In genomic region chr1:223748773-223749733, GRCh38 we compare ENCODE assay signal across 1 cellular context.
TF ChIP-seq lines count a peak whose summit lies in the region.

No MANE protein-coding gene starts in this region.

TF ChIP-seq in K562, 482 proteins besides CTCF, POLR2A, EP300 and RAD21 (continued from another document and continues in another):
- no peak for TF ChIP-seq RREB1 (CRISPR knock-in tag; IDR thresholded peaks at IDR 0.05)
- TF ChIP-seq ARID3B (CRISPR knock-in tag; IDR thresholded peaks at IDR 0.05; ENCODE audit: borderline replicate concordance), result no peak
- no peak for TF ChIP-seq KLF13 (tag; IDR thresholded peaks at IDR 0.05; ENCODE audit: borderline replicate concordance, low read depth)
- TF ChIP-seq WHSC1 (IDR thresholded peaks at IDR 0.05; ENCODE audit: low read length), result no peak
- no peak for TF ChIP-seq BRCA1 (IDR thresholded peaks at IDR 0.05)
- TF ChIP-seq BRCA1 (CRISPR knock-in tag; IDR thresholded peaks at IDR 0.05), result no peak
- no peak for TF ChIP-seq BDP1 (IDR thresholded peaks at IDR 0.05; ENCODE audit: insufficient read depth, insufficient read length)
- TF ChIP-seq MYNN (IDR thresholded peaks at IDR 0.05), result no peak
- no peak for TF ChIP-seq MYNN (CRISPR knock-in tag; IDR thresholded peaks at IDR 0.05)
- TF ChIP-seq NCOA4 (IDR thresholded peaks at IDR 0.05; ENCODE audit: partially characterized antibody), result no peak
- TF ChIP-seq MLLT1 (IDR thresholded peaks at IDR 0.05), result peak in 1 of 2 experiments; percentile 42; a peak in 1 of 4 replicates
- TF ChIP-seq ZNF431 (CRISPR knock-in tag; IDR thresholded peaks at IDR 0.05), result no peak
- TF ChIP-seq HDAC8 (tag; IDR thresholded peaks at IDR 0.05), result no peak
- TF ChIP-seq THRA (IDR thresholded peaks at IDR 0.05), result no peak
- TF ChIP-seq THRAP3 (IDR thresholded peaks at IDR 0.05; ENCODE audit: borderline replicate concordance), result no peak
- TF ChIP-seq TEAD2 (tag; IDR thresholded peaks at IDR 0.05), result no peak
- no peak for TF ChIP-seq ZNF444 (CRISPR knock-in tag; IDR thresholded peaks at IDR 0.05)
- TF ChIP-seq RFX7 (CRISPR knock-in tag; IDR thresholded peaks at IDR 0.05), result no peak
- TF ChIP-seq ZBTB1 (CRISPR knock-in tag; IDR thresholded peaks at IDR 0.05; ENCODE audit: borderline replicate concordance, low read depth), result no peak
- TF ChIP-seq PRMT5 (CRISPR knock-in tag; IDR thresholded peaks at IDR 0.05), result no peak
- TF ChIP-seq SNAPC5 (CRISPR knock-in tag; IDR thresholded peaks at IDR 0.05), result no peak
- no peak for TF ChIP-seq ZNF175 (CRISPR knock-in tag; IDR thresholded peaks at IDR 0.05; ENCODE audit: low read depth)
- TF ChIP-seq PATZ1 (CRISPR knock-in tag; IDR thresholded peaks at IDR 0.05; ENCODE audit: borderline replicate concordance), result no peak
- TF ChIP-seq ZNF592 (IDR thresholded peaks at IDR 0.05), result peak; percentile 70
- TF ChIP-seq ZNF354B (CRISPR knock-in tag; IDR thresholded peaks at IDR 0.05), result no peak
- no peak for TF ChIP-seq ZNF316 (IDR thresholded peaks at IDR 0.05)
- TF ChIP-seq MCM2 (IDR thresholded peaks at IDR 0.05; ENCODE audit: low read depth), result no peak
- no peak for TF ChIP-seq TBP (optimal IDR thresholded peaks at IDR 0.05; ENCODE audit: low read depth, low read length)
- no peak for TF ChIP-seq ZNF280B (CRISPR knock-in tag; IDR thresholded peaks at IDR 0.05)
- TF ChIP-seq C11orf30 (IDR thresholded peaks at IDR 0.05; ENCODE audit: low read depth), result no peak
- no peak for TF ChIP-seq CC2D1A (IDR thresholded peaks at IDR 0.05)
- TF ChIP-seq ZNF3 (CRISPR knock-in tag; IDR thresholded peaks at IDR 0.05), result no peak
- no peak for TF ChIP-seq GATA2 (CRISPR knock-in tag; IDR thresholded peaks at IDR 0.05)
- TF ChIP-seq RBM39 (optimal IDR thresholded peaks at IDR 0.05; ENCODE audit: low read depth, low read length), result no peak
- TF ChIP-seq SRSF3 (IDR thresholded peaks at IDR 0.05; ENCODE audit: insufficient read depth, low read length), result no peak
- no peak for TF ChIP-seq ATF7 (IDR thresholded peaks at IDR 0.05)
- TF ChIP-seq SMARCC2 (IDR thresholded peaks at IDR 0.05; ENCODE audit: low read depth), result no peak
- no peak for TF ChIP-seq ZEB2 (IDR thresholded peaks at IDR 0.05)
- no peak for TF ChIP-seq TGIF2 (CRISPR knock-in tag; IDR thresholded peaks at IDR 0.05)
- TF ChIP-seq FOXK1 (CRISPR knock-in tag; IDR thresholded peaks at IDR 0.05; ENCODE audit: borderline replicate concordance), result no peak
- TF ChIP-seq HNRNPLL (IDR thresholded peaks at IDR 0.05; ENCODE audit: low read depth, low read length, poor library complexity, severe bottlenecking), result no peak
- no peak for TF ChIP-seq ZNF780A (CRISPR knock-in tag; IDR thresholded peaks at IDR 0.05)
- TF ChIP-seq ATF6 (CRISPR knock-in tag; IDR thresholded peaks at IDR 0.05), result no peak
- no peak for TF ChIP-seq MTF1 (CRISPR knock-in tag; IDR thresholded peaks at IDR 0.05; ENCODE audit: borderline replicate concordance)
- no peak for TF ChIP-seq ZNF655 (CRISPR knock-in tag; IDR thresholded peaks at IDR 0.05)
